1 cellular context compared by ENCODE assay signal in genomic region chr9:14908221-14909206, GRCh38.
TF ChIP-seq lines count a peak whose summit lies in the region.

No MANE protein-coding gene starts in this region.

TF ChIP-seq in GM23338, 12 proteins besides CTCF, POLR2A, EP300 and RAD21 (continued from another document):
- TF ChIP-seq, protein P1, sequence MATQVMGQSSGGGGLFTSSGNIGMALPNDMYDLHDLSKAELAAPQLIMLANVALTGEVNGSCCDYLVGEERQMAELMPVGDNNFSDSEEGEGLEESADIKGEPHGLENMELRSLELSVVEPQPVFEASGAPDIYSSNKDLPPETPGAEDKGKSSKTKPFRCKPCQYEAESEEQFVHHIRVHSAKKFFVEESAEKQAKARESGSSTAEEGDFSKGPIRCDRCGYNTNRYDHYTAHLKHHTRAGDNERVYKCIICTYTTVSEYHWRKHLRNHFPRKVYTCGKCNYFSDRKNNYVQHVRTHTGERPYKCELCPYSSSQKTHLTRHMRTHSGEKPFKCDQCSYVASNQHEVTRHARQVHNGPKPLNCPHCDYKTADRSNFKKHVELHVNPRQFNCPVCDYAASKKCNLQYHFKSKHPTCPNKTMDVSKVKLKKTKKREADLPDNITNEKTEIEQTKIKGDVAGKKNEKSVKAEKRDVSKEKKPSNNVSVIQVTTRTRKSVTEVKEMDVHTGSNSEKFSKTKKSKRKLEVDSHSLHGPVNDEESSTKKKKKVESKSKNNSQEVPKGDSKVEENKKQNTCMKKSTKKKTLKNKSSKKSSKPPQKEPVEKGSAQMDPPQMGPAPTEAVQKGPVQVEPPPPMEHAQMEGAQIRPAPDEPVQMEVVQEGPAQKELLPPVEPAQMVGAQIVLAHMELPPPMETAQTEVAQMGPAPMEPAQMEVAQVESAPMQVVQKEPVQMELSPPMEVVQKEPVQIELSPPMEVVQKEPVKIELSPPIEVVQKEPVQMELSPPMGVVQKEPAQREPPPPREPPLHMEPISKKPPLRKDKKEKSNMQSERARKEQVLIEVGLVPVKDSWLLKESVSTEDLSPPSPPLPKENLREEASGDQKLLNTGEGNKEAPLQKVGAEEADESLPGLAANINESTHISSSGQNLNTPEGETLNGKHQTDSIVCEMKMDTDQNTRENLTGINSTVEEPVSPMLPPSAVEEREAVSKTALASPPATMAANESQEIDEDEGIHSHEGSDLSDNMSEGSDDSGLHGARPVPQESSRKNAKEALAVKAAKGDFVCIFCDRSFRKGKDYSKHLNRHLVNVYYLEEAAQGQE (IDR thresholded peaks at IDR 0.05; ENCODE audit: unreplicated experiment) = no peak
- TF ChIP-seq NANOG (IDR thresholded peaks at IDR 0.05; ENCODE audit: borderline replicate concordance) = no peak
- TF ChIP-seq, protein P2, sequence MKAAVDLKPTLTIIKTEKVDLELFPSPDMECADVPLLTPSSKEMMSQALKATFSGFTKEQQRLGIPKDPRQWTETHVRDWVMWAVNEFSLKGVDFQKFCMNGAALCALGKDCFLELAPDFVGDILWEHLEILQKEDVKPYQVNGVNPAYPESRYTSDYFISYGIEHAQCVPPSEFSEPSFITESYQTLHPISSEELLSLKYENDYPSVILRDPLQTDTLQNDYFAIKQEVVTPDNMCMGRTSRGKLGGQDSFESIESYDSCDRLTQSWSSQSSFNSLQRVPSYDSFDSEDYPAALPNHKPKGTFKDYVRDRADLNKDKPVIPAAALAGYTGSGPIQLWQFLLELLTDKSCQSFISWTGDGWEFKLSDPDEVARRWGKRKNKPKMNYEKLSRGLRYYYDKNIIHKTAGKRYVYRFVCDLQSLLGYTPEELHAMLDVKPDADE (IDR thresholded peaks at IDR 0.05) = no peak
TF ChIP-seq in GM23338: peak in this region for 0.
